14 cellular contexts compared by ENCODE assay signal in the genomic region with DNA sequence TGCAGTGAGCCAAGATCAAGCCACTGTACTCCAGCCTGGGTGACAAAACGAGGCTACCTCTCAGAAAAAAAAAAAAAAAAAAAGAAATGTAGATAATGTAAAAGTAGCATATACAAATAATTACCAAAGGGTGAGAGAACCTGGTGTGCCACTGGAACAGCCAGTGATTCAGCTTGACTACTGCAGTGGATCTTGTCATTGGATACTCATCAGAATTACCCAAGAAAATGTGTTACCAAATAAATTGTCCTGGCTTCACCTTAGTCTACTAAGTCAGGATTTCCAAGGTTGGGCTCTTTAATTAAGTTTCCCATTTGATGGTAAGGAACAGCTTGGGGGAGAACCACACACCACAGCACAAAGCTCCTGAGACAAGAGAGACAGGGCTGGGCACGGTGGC. TPM values are rescaled to one million over a fixed set of nuclear protein-coding genes. Genes with fewer than 3 reads are reported as not detected.
DNase-seq lines count a peak whose midpoint lies in the region; ATAC-seq, FAIRE-seq and TF ChIP-seq lines count a peak whose summit lies in the region.
"Had no signal": no experiment of that assay in that cellular context is flagged by ENCODE, and none has a peak within 500 bp of the region (broad histone marks: within the 10 kb centered on the region; RNA-seq: fewer than 3 reads in every experiment).

No MANE protein-coding gene starts in this region.

- in situ Hi-C loops in GM12878 (cut with MboI): no loop called here

- no peak overlapping the region for H3K9ac ChIP-seq in GM12878 (ENCODE audit: control insufficient read depth, insufficient read depth, low read length)
- H3K9ac ChIP-seq in neural progenitor cell: no peak overlapping the region

- TF ChIP-seq RAD21 in GM12878 (IDR thresholded peaks at IDR 0.05; ENCODE audit: insufficient read depth, low read depth, low read length): no peak

- H3K9me3 ChIP-seq in GM12878 (replicated peaks; ENCODE audit: control insufficient read depth, insufficient read depth, low read length) (no peaks in the 10 kb centered on the region), neural progenitor cell (ENCODE audit: low read depth) (no peaks in the 10 kb centered on the region)
- H3K9me3 ChIP-seq: lower lobe of right lung had no signal

- no peak for TF ChIP-seq EP300 in GM12878 (IDR thresholded peaks at IDR 0.05; ENCODE audit: borderline replicate concordance in 1 of 2, control insufficient read depth in 1 of 2, low read depth in 2 of 2, low read length in 2 of 2)

- H2AFZ ChIP-seq in GM12878 (ENCODE audit: control insufficient read depth, low read depth, low read length): no peak overlapping the region
- H2AFZ ChIP-seq in neural progenitor cell (replicated peaks): no peak overlapping the region
- H2AFZ ChIP-seq: PC-9 had no signal

- intact Hi-C loops in GM12878 (cut with micrococcal nuclease; ENCODE audit: unreplicated experiment): no loop called here

- peaks cover 20% of the 10 kb centered on the region for H3K4me1 Mint-ChIP-seq in T-helper 2 cell treated with Interferon-gamma antibody and Interleukin-4, amounts not matched to agents 5 μg/mL and 100 μg/mL, for 36 hours (ENCODE audit: low read depth)
- H3K4me1 Mint-ChIP-seq in neural progenitor cell: peaks cover 13% of the 10 kb centered on the region

- H3K36me3 ChIP-seq in GM12878 (ENCODE audit: control insufficient read depth in 2 of 2, insufficient read depth in 2 of 2, low read length in 1 of 2) (no peaks in the 10 kb centered on the region), neural progenitor cell (no peaks in the 10 kb centered on the region)

- H3K79me2 ChIP-seq in GM12878 (ENCODE audit: control insufficient read depth, insufficient read depth, low read length) (peaks cover 2% of the 10 kb centered on the region; the same call in 1 of the 2 replicates), neural progenitor cell (ENCODE audit: low read depth) (no peaks in the 10 kb centered on the region)

- H3K4me3 ChIP-seq in GM12878: no peak overlapping the region
- H3K4me3 ChIP-seq in neural progenitor cell: no peak overlapping the region
- H3K4me3 ChIP-seq: lower lobe of right lung, smooth muscle cell had no signal

- CTCF ChIA-PET in GM12878 (lab: Yijun Ruan, JAX): interaction anchor here (0.8 kb wide), 1 partner anchor 11 kb away, joined by 3 read pairs; no protein-coding TSS in a partner anchor

- TF ChIP-seq CTCF in GM12878 (IDR thresholded peaks at IDR 0.05 in 2 of 3, conservative IDR thresholded peaks at IDR 0.05 in 1 of 3; ENCODE audit: control insufficient read depth in 2 of 3, extremely low read depth in 1 of 3, insufficient read depth in 1 of 3, low read depth in 3 of 3, low read length in 3 of 3) (no peak), neural progenitor cell (IDR thresholded peaks at IDR 0.05) (no peak)

- POLR2A ChIA-PET in GM12878 (lab: Charles Lee): interaction anchor here (0.7 to 3.6 kb wide), 4 partner anchors 12 to 33 kb away, joined by 3 to 28 read pairs (median 4); partner anchors contain the start of genes RHOA and TCTA

- H3K27ac Mint-ChIP-seq in T-helper 2 cell treated with Interferon-gamma antibody and Interleukin-4, amounts not matched to agents 5 μg/mL and 100 μg/mL, for 36 hours: peak overlapping the region; percentile 67
- H3K27ac Mint-ChIP-seq in neural progenitor cell: no peak overlapping the region

- WGBS in GM12878 (ENCODE audit: insufficient coverage, insufficient replicate concordance, low lambda C conversion rate, missing lambda C conversion rate): 95% methylated on average over 2 of the region's 2 CpGs

- H3K4me3 Mint-ChIP-seq in T-helper 2 cell treated with Interferon-gamma antibody and Interleukin-4, amounts not matched to agents 5 μg/mL and 100 μg/mL, for 36 hours: peak overlapping the region; percentile 94
- peak overlapping the region; percentile 97 for H3K4me3 Mint-ChIP-seq in neural progenitor cell

- H3K4me2 ChIP-seq in GM12878 (ENCODE audit: control insufficient read depth, insufficient read depth): no peak overlapping the region
- no peak overlapping the region for H3K4me2 ChIP-seq in neural progenitor cell

- H3K27me3 ChIP-seq in GM12878 (replicated peaks in 1 of 2; ENCODE audit: control insufficient read depth in 2 of 2, insufficient read depth in 2 of 2, low read length in 1 of 2): no peaks in the 10 kb centered on the region
- no peaks in the 10 kb centered on the region for H3K27me3 ChIP-seq in neural progenitor cell

- no peaks in the 10 kb centered on the region for H3K9me3 Mint-ChIP-seq in T-helper 2 cell treated with Interferon-gamma antibody and Interleukin-4, amounts not matched to agents 5 μg/mL and 100 μg/mL, for 36 hours
- H3K9me3 Mint-ChIP-seq in neural progenitor cell: no peaks in the 10 kb centered on the region

- no peak for DNase-seq in T-helper 2 cell treated with Interferon-gamma antibody and Interleukin-4, amounts not matched to agents 5 μg/mL and 100 μg/mL, for 36 hours (ENCODE audit: low spot score)
- DNase-seq in T-helper 2 cell: no peak
- DNase-seq in HCEC 1CT: peak; percentile 31
- no peak for DNase-seq in GM12878 (ENCODE audit: low read depth, low spot score)
- DNase-seq in neural progenitor cell (ENCODE audit: low spot score): no peak
- no peak for DNase-seq in RCC 7860 (ENCODE audit: low spot score)
- DNase-seq in hypothalamus (lab: John Stamatoyannopoulos, UW): no peak
- DNase-seq in NCI-H1436 treated with DMSO at 0.1 percent for 48 hours (lab: John Stamatoyannopoulos, UW): no peak
- DNase-seq: activated CD8-positive, alpha-beta memory T cell treated with anti-CD3 and anti-CD28 coated beads for 24 hours; lower lobe of right lung; NCI-H187; NCI-H526; PC-9 had no signal

- peaks cover 8% of the 10 kb centered on the region for H3K36me3 Mint-ChIP-seq in T-helper 2 cell treated with Interferon-gamma antibody and Interleukin-4, amounts not matched to agents 5 μg/mL and 100 μg/mL, for 36 hours (ENCODE audit: low read depth)
- peaks cover 14% of the 10 kb centered on the region for H3K36me3 Mint-ChIP-seq in neural progenitor cell

- no peaks in the 10 kb centered on the region for H4K20me1 ChIP-seq in GM12878 (ENCODE audit: control insufficient read depth, insufficient read depth)
- no peaks in the 10 kb centered on the region for H4K20me1 ChIP-seq in neural progenitor cell (ENCODE audit: low read depth)

- RAD21 ChIA-PET in GM12878 (lab: Charles Lee; ENCODE audit: unreplicated experiment): interaction anchor here (0.8 to 1.5 kb wide), 2 partner anchors 16 to 76 kb away, joined by 3 to 4 read pairs; no protein-coding TSS in a partner anchor

- H3F3A ChIP-seq in neural progenitor cell (ENCODE audit: low read depth): peaks cover 20% of the 10 kb centered on the region

- BruUV-seq in GM12878 (replicated peaks; lab: Mats Ljungman, UMichigan): no TSS peak

- no peak for ATAC-seq in GM12878
- ATAC-seq: lower lobe of right lung had no signal

- FAIRE-seq in GM12878 (lab: Jason Lieb, UNC) (peak; percentile 56), RCC 7860 (lab: Jason Lieb, UNC) (no peak)

- TF ChIP-seq POLR2A in GM12878 (IDR thresholded peaks at IDR 0.05; ENCODE audit: low read depth, low read length): no peak

- H3K4me1 ChIP-seq in GM12878 (ENCODE audit: control insufficient read depth, insufficient read depth, low read length) (no peaks in the 10 kb centered on the region; the same call in 1 of the 2 replicates), neural progenitor cell (peaks cover 5% of the 10 kb centered on the region)

- SMC1A ChIA-PET in GM12878 (lab: Charles Lee; ENCODE audit: uncharacterized antibody, unreplicated experiment): interaction anchor here (0.6 to 1.5 kb wide), 5 partner anchors 9 to 87 kb away, joined by 3 to 4 read pairs (median 3); no protein-coding TSS in a partner anchor

- no peaks in the 10 kb centered on the region for H3K27me3 Mint-ChIP-seq in T-helper 2 cell treated with Interferon-gamma antibody and Interleukin-4, amounts not matched to agents 5 μg/mL and 100 μg/mL, for 36 hours (ENCODE audit: low read depth)
- peaks cover 2% of the 10 kb centered on the region for H3K27me3 Mint-ChIP-seq in neural progenitor cell (ENCODE audit: insufficient read depth, low read depth)

- H3K27ac ChIP-seq in GM12878 (ENCODE audit: control insufficient read depth, insufficient read depth): no peak overlapping the region
- no peak overlapping the region for H3K27ac ChIP-seq in neural progenitor cell
- H3K27ac ChIP-seq: lower lobe of right lung, PC-9 had no signal

RNA-seq across cellular contexts. Expression of gene NICN1, which starts 1.5 kb away (rescaled TPM):
- total RNA-seq in GM12878 (2013; cell fraction: nucleolus; rRNA removed): 21.9 and 32.0 TPM in 2 replicates
- 9.1 and 9.8 TPM in 2 replicates for total RNA-seq in GM12878 (2014; rRNA removed)
- total RNA-seq in GM12878 (2014; rRNA removed; fragmentation: Illumina TruSeq; extraction: Trizol): 5.9 TPM in 2 replicates
- 17.8 and 19.0 TPM in 2 replicates for total RNA-seq in GM12878 (2021)
- polyA plus RNA-seq in GM12878 (2011; ENCODE audit: low read depth): 13.1 TPM
- 8.5 and 19.0 TPM in 2 replicates for polyA plus RNA-seq in GM12878 (2011; rRNA removed)
- 20.9 and 21.1 TPM in 2 replicates for polyA plus RNA-seq in GM12878 (2011; cell fraction: cytosol; rRNA removed)
- 207 and 264 TPM in 2 replicates for polyA plus RNA-seq in GM12878 (2011; cell fraction: nucleus; rRNA removed)
- polyA plus RNA-seq in GM12878 (2012): 14.8 and 17.4 TPM in 2 replicates
- 10.6 and 14.2 TPM in 2 replicates for polyA plus RNA-seq in GM12878 (2014; fragmentation: Illumina TruSeq; extraction: Trizol)
- polyA plus RNA-seq in GM12878 (2014; fragmentation: Nextera tagmentation; extraction: Ambion mirVana): 10 to 100 TPM; 12.5 to 16.2 TPM
- 17.3 and 20.0 TPM in 2 replicates for polyA plus RNA-seq in GM12878 (2014; rRNA removed)
- 10 to 100 TPM; 14.1 to 17.9 TPM for polyA plus RNA-seq in GM12878 (2016; fragmentation: Nextera tagmentation; extraction: Ambion mirVana)
- 23.4 and 33.1 TPM in 2 replicates for polyA minus RNA-seq in GM12878 (2011; rRNA and poly(A)+ RNA removed)
- polyA minus RNA-seq in GM12878 (2011; cell fraction: cytosol; rRNA and poly(A)+ RNA removed): 6.0 and 8.8 TPM in 2 replicates
- polyA minus RNA-seq in GM12878 (2011; cell fraction: nucleus; rRNA and poly(A)+ RNA removed): 8.2 and 9.1 TPM in 2 replicates
- 6.6 and 12.4 TPM in 2 replicates for total RNA-seq in neural progenitor cell (ENCODE audit: low replicate concordance)

RNA-seq across cellular contexts. Expression of gene AMT, which starts 5.3 kb away (rescaled TPM):
- total RNA-seq in GM12878 (2013; cell fraction: nucleolus; rRNA removed): 4.6 and 5.3 TPM in 2 replicates
- total RNA-seq in GM12878 (2014; rRNA removed) (0.45 and 0.54 TPM in 2 replicates), GM12878 (2014; rRNA removed; fragmentation: Illumina TruSeq; extraction: Trizol) (0.41 and 0.76 TPM in 2 replicates), GM12878 (2021) (2.4 and 3.8 TPM in 2 replicates), neural progenitor cell (ENCODE audit: low replicate concordance) (35.4 and 46.0 TPM in 2 replicates)
- polyA plus RNA-seq in GM12878 (2011; ENCODE audit: low read depth): 8.1 TPM
- polyA plus RNA-seq in GM12878 (2011; rRNA removed) (4.5 and 7.2 TPM in 2 replicates), GM12878 (2014; fragmentation: Illumina TruSeq; extraction: Trizol) (3.3 and 4.6 TPM in 2 replicates), GM12878 (2014; fragmentation: Nextera tagmentation; extraction: Ambion mirVana) (1 to 10 TPM; 1.0 to 4.6 TPM), GM12878 (2014; rRNA removed) (2.4 and 3.6 TPM in 2 replicates), GM12878 (2016; fragmentation: Nextera tagmentation; extraction: Ambion mirVana) (1 to 10 TPM; 1.6 to 2.8 TPM)
- 3.0 and 4.0 TPM in 2 replicates for polyA plus RNA-seq in GM12878 (2011; cell fraction: cytosol; rRNA removed)
- 75.3 and 115 TPM in 2 replicates for polyA plus RNA-seq in GM12878 (2011; cell fraction: nucleus; rRNA removed)
- polyA plus RNA-seq in GM12878 (2012): 8.2 and 8.3 TPM in 2 replicates
- polyA minus RNA-seq in GM12878 (2011; rRNA and poly(A)+ RNA removed): 2.2 and 2.6 TPM in 2 replicates
- polyA minus RNA-seq in GM12878 (2011; cell fraction: cytosol; rRNA and poly(A)+ RNA removed): not detected in 2 replicates
- 4.2 and 5.4 TPM in 2 replicates for polyA minus RNA-seq in GM12878 (2011; cell fraction: nucleus; rRNA and poly(A)+ RNA removed)

RNA-seq across cellular contexts. Expression of gene TCTA, which starts 15.4 kb away (rescaled TPM):
- 34.8 and 38.6 TPM in 2 replicates for total RNA-seq in GM12878 (2013; cell fraction: nucleolus; rRNA removed)
- total RNA-seq in GM12878 (2014; rRNA removed): 17.3 and 17.7 TPM in 2 replicates
- 12.7 and 13.7 TPM in 2 replicates for total RNA-seq in GM12878 (2014; rRNA removed; fragmentation: Illumina TruSeq; extraction: Trizol)
- total RNA-seq in GM12878 (2021): 17.7 and 18.3 TPM in 2 replicates
- 12.8 TPM for polyA plus RNA-seq in GM12878 (2011; ENCODE audit: low read depth)
- 11.6 and 18.2 TPM in 2 replicates for polyA plus RNA-seq in GM12878 (2011; rRNA removed)
- polyA plus RNA-seq in GM12878 (2011; cell fraction: cytosol; rRNA removed): 25.0 and 27.8 TPM in 2 replicates
- 9.3 and 9.7 TPM in 2 replicates for polyA plus RNA-seq in GM12878 (2011; cell fraction: nucleus; rRNA removed)
- 13.8 and 18.9 TPM in 2 replicates for polyA plus RNA-seq in GM12878 (2012)
- polyA plus RNA-seq in GM12878 (2014; fragmentation: Illumina TruSeq; extraction: Trizol): 27.6 and 30.5 TPM in 2 replicates
- 1 to 10 TPM; 6.5 to 7.1 TPM for polyA plus RNA-seq in GM12878 (2014; fragmentation: Nextera tagmentation; extraction: Ambion mirVana)
- 22.4 and 25.5 TPM in 2 replicates for polyA plus RNA-seq in GM12878 (2014; rRNA removed)
- polyA plus RNA-seq in GM12878 (2016; fragmentation: Nextera tagmentation; extraction: Ambion mirVana): 10 to 100 TPM; 27.6 to 27.9 TPM
- 19.4 and 27.8 TPM in 2 replicates for polyA minus RNA-seq in GM12878 (2011; rRNA and poly(A)+ RNA removed)
- polyA minus RNA-seq in GM12878 (2011; cell fraction: cytosol; rRNA and poly(A)+ RNA removed): 6.1 and 8.2 TPM in 2 replicates
- polyA minus RNA-seq in GM12878 (2011; cell fraction: nucleus; rRNA and poly(A)+ RNA removed): 12.0 and 24.1 TPM in 2 replicates
- 1.4 and 5.2 TPM in 2 replicates for total RNA-seq in neural progenitor cell (ENCODE audit: low replicate concordance)

RNA-seq across cellular contexts. Expression of gene RHOA, which starts 15.8 kb away (rescaled TPM):
- 56.0 and 62.2 TPM in 2 replicates for total RNA-seq in GM12878 (2013; cell fraction: nucleolus; rRNA removed)
- 246 and 269 TPM in 2 replicates for total RNA-seq in GM12878 (2014; rRNA removed)
- 414 and 415 TPM in 2 replicates for total RNA-seq in GM12878 (2014; rRNA removed; fragmentation: Illumina TruSeq; extraction: Trizol)
- 463 and 474 TPM in 2 replicates for total RNA-seq in GM12878 (2021)
- polyA plus RNA-seq in GM12878 (2011; ENCODE audit: low read depth): 370 TPM
- 265 and 285 TPM in 2 replicates for polyA plus RNA-seq in GM12878 (2011; rRNA removed)
- 340 and 373 TPM in 2 replicates for polyA plus RNA-seq in GM12878 (2011; cell fraction: cytosol; rRNA removed)
- 212 and 231 TPM in 2 replicates for polyA plus RNA-seq in GM12878 (2011; cell fraction: nucleus; rRNA removed)
- polyA plus RNA-seq in GM12878 (2012): 407 and 450 TPM in 2 replicates
- 568 and 674 TPM in 2 replicates for polyA plus RNA-seq in GM12878 (2014; fragmentation: Illumina TruSeq; extraction: Trizol)
- 1,000 to 10,000 TPM in 1 of 2 experiments, 100 to 1,000 TPM in 1; 696 to 1,049 TPM for polyA plus RNA-seq in GM12878 (2014; fragmentation: Nextera tagmentation; extraction: Ambion mirVana)
- polyA plus RNA-seq in GM12878 (2014; rRNA removed): 332 and 351 TPM in 2 replicates
- 100 to 1,000 TPM; 683 to 684 TPM for polyA plus RNA-seq in GM12878 (2016; fragmentation: Nextera tagmentation; extraction: Ambion mirVana)
- polyA minus RNA-seq in GM12878 (2011; rRNA and poly(A)+ RNA removed): 265 and 343 TPM in 2 replicates
- 183 and 242 TPM in 2 replicates for polyA minus RNA-seq in GM12878 (2011; cell fraction: cytosol; rRNA and poly(A)+ RNA removed)
- polyA minus RNA-seq in GM12878 (2011; cell fraction: nucleus; rRNA and poly(A)+ RNA removed): 51.5 and 60.5 TPM in 2 replicates
- 449 and 460 TPM in 2 replicates for total RNA-seq in neural progenitor cell (ENCODE audit: low replicate concordance)

RNA-seq across cellular contexts. Expression of gene DAG1, which starts 42.5 kb away (rescaled TPM):
- total RNA-seq in GM12878 (2013; cell fraction: nucleolus; rRNA removed): 17.6 and 19.7 TPM in 2 replicates
- total RNA-seq in GM12878 (2014; rRNA removed): 12.3 and 14.1 TPM in 2 replicates
- total RNA-seq in GM12878 (2014; rRNA removed; fragmentation: Illumina TruSeq; extraction: Trizol): 5.4 TPM in 2 replicates
- 16.3 and 16.9 TPM in 2 replicates for total RNA-seq in GM12878 (2021)
- polyA plus RNA-seq in GM12878 (2011; ENCODE audit: low read depth): 2.3 TPM
- 2.7 and 8.2 TPM in 2 replicates for polyA plus RNA-seq in GM12878 (2011; rRNA removed)
- 5.7 and 5.9 TPM in 2 replicates for polyA plus RNA-seq in GM12878 (2011; cell fraction: cytosol; rRNA removed)
- polyA plus RNA-seq in GM12878 (2011; cell fraction: nucleus; rRNA removed): 7.0 TPM in 2 replicates
- 4.2 and 5.2 TPM in 2 replicates for polyA plus RNA-seq in GM12878 (2012)
- 6.5 and 10.2 TPM in 2 replicates for polyA plus RNA-seq in GM12878 (2014; fragmentation: Illumina TruSeq; extraction: Trizol)
- polyA plus RNA-seq in GM12878 (2014; fragmentation: Nextera tagmentation; extraction: Ambion mirVana): under 1 TPM; 0.33 to 0.37 TPM
- 8.7 and 10.2 TPM in 2 replicates for polyA plus RNA-seq in GM12878 (2014; rRNA removed)
- 10 to 100 TPM in 1 of 2 experiments, 1 to 10 TPM in 1; 9.6 to 10.1 TPM for polyA plus RNA-seq in GM12878 (2016; fragmentation: Nextera tagmentation; extraction: Ambion mirVana)
- polyA minus RNA-seq in GM12878 (2011; rRNA and poly(A)+ RNA removed): 12.6 and 13.7 TPM in 2 replicates
- 5.5 and 8.2 TPM in 2 replicates for polyA minus RNA-seq in GM12878 (2011; cell fraction: cytosol; rRNA and poly(A)+ RNA removed)
- 2.3 and 6.0 TPM in 2 replicates for polyA minus RNA-seq in GM12878 (2011; cell fraction: nucleus; rRNA and poly(A)+ RNA removed)
- 67.5 and 94.5 TPM in 2 replicates for total RNA-seq in neural progenitor cell (ENCODE audit: low replicate concordance)
